Comparison of ENCODE assay signal across 1 cellular context in genomic region chr13:39159393-39159792, GRCh38.
TF ChIP-seq lines count a peak whose summit lies in the region.

No MANE protein-coding gene starts in this region.

TF ChIP-seq in GM12878, 131 proteins besides CTCF, POLR2A, EP300 and RAD21 (continued from another document):
- TF ChIP-seq REST (IDR thresholded peaks at IDR 0.05; ENCODE audit: low read depth, low read length) (no peak), IKZF1 (conservative IDR thresholded peaks at IDR 0.05) (peak; percentile 40; the same call in 1 of the 2 replicates), LARP7 (IDR thresholded peaks at IDR 0.05) (no peak), ZNF207 (IDR thresholded peaks at IDR 0.05; ENCODE audit: borderline replicate concordance) (no peak), SMAD1 (IDR thresholded peaks at IDR 0.05; ENCODE audit: low read depth, partially characterized antibody) (peak; percentile 51), CHD1 (IDR thresholded peaks at IDR 0.05; ENCODE audit: low read depth, low read length) (no peak), RELA (IDR thresholded peaks at IDR 0.05; ENCODE audit: borderline replicate concordance, partially characterized antibody) (no peak), RELB (IDR thresholded peaks at IDR 0.05; ENCODE audit: low read depth) (peak; percentile 34; the same call in 1 of the 2 replicates), SPI1 (IDR thresholded peaks at IDR 0.05; ENCODE audit: borderline replicate concordance, insufficient read depth, low read depth, low read length) (no peak), CBX3 (IDR thresholded peaks at IDR 0.05; ENCODE audit: borderline replicate concordance, low read depth) (no peak), HDAC2 (IDR thresholded peaks at IDR 0.05) (no peak), ZNF384 (IDR thresholded peaks at IDR 0.05; ENCODE audit: borderline replicate concordance, low read depth, low read length) (no peak), MTA3 (IDR thresholded peaks at IDR 0.05; ENCODE audit: borderline replicate concordance, low read length) (no peak), NFXL1 (IDR thresholded peaks at IDR 0.05; ENCODE audit: borderline replicate concordance) (no peak), RBBP5 (conservative IDR thresholded peaks at IDR 0.05) (no peak), MTA2 (IDR thresholded peaks at IDR 0.05; ENCODE audit: low read depth) (peak; percentile 32; the same call in 1 of the 2 replicates), ZBTB4 (CRISPR knock-in tag; IDR thresholded peaks at IDR 0.05) (no peak), E2F8 (IDR thresholded peaks at IDR 0.05; ENCODE audit: low read depth, partially characterized antibody) (no peak)
